In genomic region chr1:64956733-64957441, GRCh38 we compare ENCODE assay signal across 8 cellular contexts. TPM values are rescaled to one million over a fixed set of nuclear protein-coding genes. Genes with fewer than 3 reads are reported as not detected.
DNase-seq lines count a peak whose midpoint lies in the region; ATAC-seq and TF ChIP-seq lines count a peak whose summit lies in the region.

No MANE protein-coding gene starts in this region.

- peak; percentile 81 for DNase-seq in GM12864 (ENCODE audit: low read depth)
- no peak for DNase-seq in brain microvascular endothelial cell
- DNase-seq in stimulated activated naive B cell treated with anti-CD40 and anti-IgM and Interleukin-4, amounts not matched to agents 10 μg/mL and 1 μg/mL and 100 μg/mL, for 72 hours, result peak; percentile 76
- DNase-seq in NCI-H2171 (lab: John Stamatoyannopoulos, UW), result no peak
- DNase-seq in H9, result no peak
- DNase-seq in HFFc6, result no peak

- no peak overlapping the region for H3K9ac ChIP-seq in H9 (ENCODE audit: extremely low read depth, insufficient read length, low read length)

- H3K56ac ChIP-seq in H9 (ENCODE audit: insufficient read length, low read depth, low read length), result no peak overlapping the region

- peaks cover 2% of the 10 kb centered on the region; the same call in 1 of the 2 replicates for H3K79me2 ChIP-seq in H9 (ENCODE audit: insufficient read depth, low read length)

- peaks cover 30 to 33% of the 10 kb centered on the region in 2 donors for H3K4me1 Mint-ChIP-seq in stimulated activated naive B cell treated with anti-CD40 and anti-IgM and Interleukin-4, amounts not matched to agents 10 μg/mL and 1 μg/mL and 100 μg/mL, for 72 hours
- H3K4me1 Mint-ChIP-seq in H9 (peaks cover 9 to 11% of the 10 kb centered on the region in 2 experiments), HFFc6 (ENCODE audit: low read depth) (peaks cover 28% of the 10 kb centered on the region)

- no peak overlapping the region for H3K4me3 ChIP-seq in GM12864 (ENCODE audit: low read depth, low read length)
- no peak overlapping the region for H3K4me3 ChIP-seq in brain microvascular endothelial cell (ENCODE audit: low read depth, low read length)

- no peaks in the 10 kb centered on the region for H3K23me2 ChIP-seq in H9 (ENCODE audit: insufficient read length, low read depth, low read length, poor library complexity, severe bottlenecking)

- ATAC-seq in GM21367 (IDR thresholded peaks at IDR 0.05; ENCODE audit: unreplicated experiment), result peak; percentile 88
- ATAC-seq in HG03469 (IDR thresholded peaks at IDR 0.05; ENCODE audit: unreplicated experiment), result peak; percentile 82
- ATAC-seq in stimulated activated naive B cell treated with anti-CD40 and anti-IgM and Interleukin-4, amounts not matched to agents 10 μg/mL and 1 μg/mL and 100 μg/mL, for 72 hours (replicated peaks), result peak; percentile 88 to 89

- no peak overlapping the region for H3K4ac ChIP-seq in H9 (ENCODE audit: low read depth, low read length)

- no peak overlapping the region for H4K8ac ChIP-seq in H9 (replicated peaks; ENCODE audit: insufficient read length, low read depth, low read length)

- no peaks in the 10 kb centered on the region for H3K27me3 ChIP-seq in brain microvascular endothelial cell (replicated peaks)
- no peaks in the 10 kb centered on the region; the same call in 1 of the 2 replicates for H3K27me3 ChIP-seq in H9 (ENCODE audit: insufficient read depth, low read length)

- no peaks in the 10 kb centered on the region for H3K79me1 ChIP-seq in H9 (ENCODE audit: insufficient read depth, low read depth, low read length, poor library complexity, severe bottlenecking)

- no peak overlapping the region for H2AK5ac ChIP-seq in H9 (ENCODE audit: insufficient read length, low read length)

- no peak overlapping the region for H2BK120ac ChIP-seq in H9 (ENCODE audit: low read depth, low read length, poor library complexity, severe bottlenecking)

- H2BK12ac ChIP-seq in H9 (ENCODE audit: insufficient read length, low read depth, low read length), result no peak overlapping the region

- TF ChIP-seq CTCF in GM12864 (IDR thresholded peaks at IDR 0.05; ENCODE audit: low read depth, low read length, missing control alignments) (no peak), brain microvascular endothelial cell (IDR thresholded peaks at IDR 0.05; ENCODE audit: low read depth, low read length, missing control alignments) (no peak), H9 (conservative IDR thresholded peaks at IDR 0.05) (no peak), HFFc6 (IDR thresholded peaks at IDR 0.05) (no peak)

- H3K27me3 Mint-ChIP-seq in stimulated activated naive B cell treated with anti-CD40 and anti-IgM and Interleukin-4, amounts not matched to agents 10 μg/mL and 1 μg/mL and 100 μg/mL, for 72 hours, result no peaks in the 10 kb centered on the region
- no peaks in the 10 kb centered on the region for H3K27me3 Mint-ChIP-seq in H9 (ENCODE audit: low read depth)
- H3K27me3 Mint-ChIP-seq in HFFc6 (ENCODE audit: insufficient read depth), result no peaks in the 10 kb centered on the region

- no peaks in the 10 kb centered on the region for H3K9me3 Mint-ChIP-seq in stimulated activated naive B cell treated with anti-CD40 and anti-IgM and Interleukin-4, amounts not matched to agents 10 μg/mL and 1 μg/mL and 100 μg/mL, for 72 hours
- H3K9me3 Mint-ChIP-seq in H9, result no peaks in the 10 kb centered on the region
- H3K9me3 Mint-ChIP-seq in HFFc6, result no peaks in the 10 kb centered on the region

- no peak overlapping the region for H2BK15ac ChIP-seq in H9 (ENCODE audit: low read depth, low read length)

- H4K20me1 ChIP-seq in H9 (ENCODE audit: control insufficient read depth, insufficient read depth, insufficient read length), result no peaks in the 10 kb centered on the region

- H2BK20ac ChIP-seq in H9 (ENCODE audit: low read depth, low read length, poor library complexity, severe bottlenecking), result no peak overlapping the region

- no peak overlapping the region for H3K4me2 ChIP-seq in H9 (ENCODE audit: insufficient read depth, insufficient read length, low read length)

- in situ Hi-C loops in brain microvascular endothelial cell (cut with HindIII; ENCODE audit: low pct_ligation_motif_present, low sequenced_read_pairs), result no loop called here

- no peak overlapping the region for H3K23ac ChIP-seq in H9 (ENCODE audit: insufficient read length, low read depth, low read length)

- no peak overlapping the region for H3K27ac Mint-ChIP-seq in stimulated activated naive B cell treated with anti-CD40 and anti-IgM and Interleukin-4, amounts not matched to agents 10 μg/mL and 1 μg/mL and 100 μg/mL, for 72 hours
- H3K27ac Mint-ChIP-seq in H9 (no peak overlapping the region), HFFc6 (no peak overlapping the region)

- WGBS in H9 (ENCODE audit: extremely low coverage, insufficient read length, low lambda C conversion rate), result no CpG with 5 or more reads among the region's 3 CpGs

- peaks cover 0 to 3% of the 10 kb centered on the region in 2 donors for H3K36me3 Mint-ChIP-seq in stimulated activated naive B cell treated with anti-CD40 and anti-IgM and Interleukin-4, amounts not matched to agents 10 μg/mL and 1 μg/mL and 100 μg/mL, for 72 hours
- H3K36me3 Mint-ChIP-seq in H9 (ENCODE audit: insufficient read depth in 1 of 3, low read depth in 3 of 3) (no peaks in the 10 kb centered on the region), HFFc6 (ENCODE audit: low read depth) (peaks cover 5% of the 10 kb centered on the region)

- H3T11ph ChIP-seq in H9 (ENCODE audit: low read length), result no peak overlapping the region

- no peak overlapping the region for H4K91ac ChIP-seq in H9 (ENCODE audit: insufficient read length, low read depth, low read length)

- H2AFZ ChIP-seq in H9 (ENCODE audit: low read length), result no peak overlapping the region

- H3K9me3 ChIP-seq in H9 (ENCODE audit: control insufficient read depth, low read depth, low read length), result no peaks in the 10 kb centered on the region

- no peak overlapping the region for H3K18ac ChIP-seq in H9 (ENCODE audit: insufficient read length, low read depth, low read length)

- no peak overlapping the region for H4K5ac ChIP-seq in H9 (ENCODE audit: insufficient read length, low read depth, low read length)

- no peak overlapping the region for H3K4me3 Mint-ChIP-seq in stimulated activated naive B cell treated with anti-CD40 and anti-IgM and Interleukin-4, amounts not matched to agents 10 μg/mL and 1 μg/mL and 100 μg/mL, for 72 hours
- H3K4me3 Mint-ChIP-seq in H9 (no peak overlapping the region), HFFc6 (no peak overlapping the region)

- H3K4me1 ChIP-seq in H9 (ENCODE audit: insufficient read depth, low read length), result peaks cover 10% of the 10 kb centered on the region

- no peak overlapping the region for H2BK5ac ChIP-seq in H9 (ENCODE audit: insufficient read length, low read length)

- no peaks in the 10 kb centered on the region for H3K36me3 ChIP-seq in brain microvascular endothelial cell (replicated peaks)

- no peak overlapping the region for H3K14ac ChIP-seq in H9 (ENCODE audit: insufficient read depth, low read length)

- H3K27ac ChIP-seq in brain microvascular endothelial cell, result peak overlapping the region; percentile 6
- no peak overlapping the region for H3K27ac ChIP-seq in H9 (ENCODE audit: insufficient read length, low read depth, low read length)

RNA-seq across cellular contexts. Expression of gene JAK1, which starts 9.5 kb away (rescaled TPM):
- total RNA-seq in H9 (2021), result 11.0 and 12.8 TPM in 2 replicates
- total RNA-seq in HFFc6 (2021; fragmentation: NEBNext Ultra II Directional; extraction: Animal tissue kit (Norgen Biotek cat#: 25700)), result 100 to 1,000 TPM in 2 of 6 experiments, 10 to 100 TPM in 4; 90.0 to 104 (median 98.3) TPM

Comparison
In these comparisons a context has a peak if more than half of its experiments do, and no peak if none do; other contexts are left out.
1. DNase-seq: peak in GM12864 (single experiment) and stimulated activated naive B cell treated with anti-CD40 and anti-IgM and Interleukin-4, amounts not matched to agents 10 μg/mL and 1 μg/mL and 100 μg/mL, for 72 hours (single experiment); none in brain microvascular endothelial cell (single experiment), NCI-H2171 (single experiment), H9 (single experiment) and HFFc6 (single experiment).
2. Peak in every context shown above with its lines, with median percentiles within 50 percentile points of each other: ATAC-seq.